ENCODE assay signal across 13 cellular contexts in the genomic region with DNA sequence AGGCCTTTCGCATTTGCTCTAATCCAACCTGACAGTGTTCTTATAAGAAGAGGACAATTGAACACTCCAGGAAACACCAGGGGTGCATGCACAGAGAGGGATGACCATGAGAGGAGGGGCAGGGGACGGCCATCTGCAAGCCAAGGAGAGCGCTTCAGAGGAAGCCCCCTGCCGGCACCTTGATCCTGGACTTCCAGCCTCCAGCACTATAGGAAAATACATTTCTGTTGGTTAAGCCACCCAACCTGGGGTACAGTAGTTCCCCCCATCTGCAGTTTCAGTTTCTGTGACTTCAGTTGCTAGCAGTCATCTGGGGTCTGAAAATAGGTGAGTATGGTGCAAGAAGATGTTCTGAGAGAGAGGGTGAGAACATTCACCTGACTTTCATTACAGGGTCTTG.
DNase-seq lines count a peak whose midpoint lies in the region; ATAC-seq and TF ChIP-seq lines count a peak whose summit lies in the region.
"Had no signal": no experiment of that assay in that cellular context is flagged by ENCODE, and none has a peak within 500 bp of the region (broad histone marks: within the 10 kb centered on the region; RNA-seq: fewer than 3 reads in every experiment).

No MANE protein-coding gene starts in this region.

- ATAC-seq in GM18868 (IDR thresholded peaks at IDR 0.05; ENCODE audit: unreplicated experiment) (peak; percentile 66), HG02623 (IDR thresholded peaks at IDR 0.05; ENCODE audit: unreplicated experiment) (peak; percentile 48)
- ATAC-seq: activated CD8-positive, alpha-beta T cell treated with anti-CD3 and anti-CD28 coated beads for 36 hours had no signal

- DNase-seq in NCI-H69 (lab: John Stamatoyannopoulos, UW) (peak; percentile 50), mesenteric fat pad (ENCODE audit: low spot score) (peak; percentile 22), NCI-H187 (lab: John Stamatoyannopoulos, UW) (no peak), RKO (ENCODE audit: low spot score) (no peak), amniotic stem cell (lab: John Stamatoyannopoulos, UW) (no peak), nephron progenitor cell (no peak)
- DNase-seq: activated naive CD4-positive, alpha-beta T cell treated with anti-CD3 and anti-CD28 coated beads, Interleukin-2, amount 50 U/mL, for 16 hours; HFFc6; sigmoid colon had no signal

- no peak overlapping the region for H3K4me3 Mint-ChIP-seq in nephron progenitor cell
- H3K4me3 Mint-ChIP-seq: activated CD8-positive, alpha-beta T cell treated with anti-CD3 and anti-CD28 coated beads for 36 hours; central memory CD8-positive, alpha-beta T cell; HFFc6 had no signal

- no peak for TF ChIP-seq CTCF in nephron progenitor cell (IDR thresholded peaks at IDR 0.05)

- H3K27ac Mint-ChIP-seq in nephron progenitor cell = no peak overlapping the region
- H3K27ac Mint-ChIP-seq: activated CD8-positive, alpha-beta T cell treated with anti-CD3 and anti-CD28 coated beads for 36 hours; HFFc6 had no signal

- H3K9me3 Mint-ChIP-seq in nephron progenitor cell = no peaks in the 10 kb centered on the region
- H3K9me3 Mint-ChIP-seq: activated CD8-positive, alpha-beta T cell treated with anti-CD3 and anti-CD28 coated beads for 36 hours; central memory CD8-positive, alpha-beta T cell had no signal

- peaks cover 57% of the 10 kb centered on the region for H3K4me1 Mint-ChIP-seq in nephron progenitor cell
- H3K4me1 Mint-ChIP-seq: central memory CD8-positive, alpha-beta T cell had no signal

- no peaks in the 10 kb centered on the region for H3K36me3 Mint-ChIP-seq in nephron progenitor cell (ENCODE audit: low read depth)

- peaks cover 11% of the 10 kb centered on the region for H3K27me3 Mint-ChIP-seq in nephron progenitor cell (ENCODE audit: low read depth, poor library complexity)
- H3K27me3 Mint-ChIP-seq: activated CD8-positive, alpha-beta T cell treated with anti-CD3 and anti-CD28 coated beads for 36 hours had no signal

Comparison
In these comparisons a context has a peak if more than half of its experiments do, and no peak if none do; other contexts are left out.
1. DNase-seq: peak in NCI-H69 (single experiment) and mesenteric fat pad (single experiment); none in NCI-H187 (0 of 2), RKO (single experiment), amniotic stem cell (single experiment) and nephron progenitor cell (single experiment).